16 cellular contexts compared by ENCODE assay signal in the genomic region with DNA sequence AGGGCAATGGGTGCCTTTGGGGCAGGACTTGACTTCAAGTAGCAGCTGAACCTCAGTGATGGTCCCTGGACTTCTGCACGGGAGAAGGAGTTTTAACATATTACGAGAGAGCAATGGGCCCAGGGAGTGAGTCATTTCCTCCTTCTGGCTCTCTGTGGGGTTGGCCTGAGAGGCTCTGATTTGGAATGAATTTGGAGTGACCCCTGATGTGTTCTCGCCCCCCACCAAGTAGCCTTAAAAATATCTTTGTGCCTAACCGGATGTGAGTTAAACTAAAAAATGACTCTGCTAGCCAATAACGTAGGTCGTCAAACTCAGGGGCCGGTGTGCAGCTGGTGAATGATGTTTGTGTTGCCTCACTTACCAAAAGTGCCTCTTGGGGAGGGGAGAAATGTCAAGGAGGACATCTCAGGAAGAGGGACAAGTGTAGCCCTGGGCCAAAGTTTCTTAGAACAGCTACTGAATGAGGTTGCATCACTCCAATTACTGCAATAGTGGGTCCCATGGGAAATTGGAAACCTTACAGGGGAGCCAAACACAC.
DNase-seq lines count a peak whose midpoint lies in the region; ATAC-seq, FAIRE-seq and TF ChIP-seq lines count a peak whose summit lies in the region.
"Had no signal": no experiment of that assay in that cellular context is flagged by ENCODE, and none has a peak within 500 bp of the region (broad histone marks: within the 10 kb centered on the region; RNA-seq: fewer than 3 reads in every experiment).

No MANE protein-coding gene starts in this region.

- H3K36me3 Mint-ChIP-seq in activated T-helper 1 cell treated with anti-CD3 and anti-CD28 coated beads, Interleukin-12 subunit alpha, Interleukin-12 subunit beta, Interleukin-2, Interleukin-4 antibody, amounts not matched to agents 30 ng/mL and 10 ng/mL and 1 ng/mL, durations not matched to agents 14 hours and 24 hours and 36 hours (ENCODE audit: low read depth): no peaks in the 10 kb centered on the region
- H3K36me3 Mint-ChIP-seq: naive thymus-derived CD4-positive, alpha-beta T cell had no signal

- peak; percentile 16 for ATAC-seq in omental fat pad (ENCODE audit: low FRiP score)
- ATAC-seq in GM18517 (IDR thresholded peaks at IDR 0.05; ENCODE audit: unreplicated experiment): no peak
- ATAC-seq: naive thymus-derived CD4-positive, alpha-beta T cell had no signal

- no peak overlapping the region for H3K4me3 Mint-ChIP-seq in activated T-helper 1 cell treated with anti-CD3 and anti-CD28 coated beads, Interleukin-12 subunit alpha, Interleukin-12 subunit beta, Interleukin-2, Interleukin-4 antibody, amounts not matched to agents 30 ng/mL and 10 ng/mL and 1 ng/mL, durations not matched to agents 14 hours and 24 hours and 36 hours
- H3K4me3 Mint-ChIP-seq: B cell; naive thymus-derived CD4-positive, alpha-beta T cell had no signal

- H3K9ac ChIP-seq in SK-N-MC (ENCODE audit: insufficient read length): no peak overlapping the region

- H3K4me3 ChIP-seq in SK-N-MC (no peak overlapping the region), fibroblast of pulmonary artery (replicated peaks; ENCODE audit: low read depth, low read length) (no peak overlapping the region)

- no peak overlapping the region for H3K27ac Mint-ChIP-seq in activated T-helper 1 cell treated with anti-CD3 and anti-CD28 coated beads, Interleukin-12 subunit alpha, Interleukin-12 subunit beta, Interleukin-2, Interleukin-4 antibody, amounts not matched to agents 30 ng/mL and 10 ng/mL and 1 ng/mL, durations not matched to agents 14 hours and 24 hours and 36 hours
- H3K27ac Mint-ChIP-seq: B cell; naive thymus-derived CD4-positive, alpha-beta T cell had no signal

- no peaks in the 10 kb centered on the region for H3K36me3 ChIP-seq in SK-N-MC (ENCODE audit: insufficient read depth, low read length)

- DNase-seq in ELR (ENCODE audit: low read depth) (peak; percentile 72), SK-N-MC (ENCODE audit: low read depth, low spot score) (peak; percentile 1), fibroblast of pulmonary artery (ENCODE audit: low read depth) (peak; percentile 80), omental fat pad (ENCODE audit: low spot score) (no peak), HTR-8/SVneo (ENCODE audit: insufficient read length, low spot score) (no peak), frontal cortex (ENCODE audit: low spot score in 2 of 2) (no peak)
- DNase-seq in activated T-helper 1 cell treated with anti-CD3 and anti-CD28 coated beads, Interleukin-12 subunit alpha, Interleukin-12 subunit beta, Interleukin-2, Interleukin-4 antibody, amounts not matched to agents 30 ng/mL and 10 ng/mL and 1 ng/mL, durations not matched to agents 14 hours and 24 hours and 36 hours (ENCODE audit: low spot score): no peak
- DNase-seq: activated CD4-positive, CD25-positive, alpha-beta regulatory T cell treated with anti-CD3 and anti-CD28 coated beads, Interleukin-2, amount 50 U/mL, for 72 hours; activated T-cell treated with anti-CD3 and anti-CD28 coated beads, Interleukin-2, amount 50 U/mL, for 48 hours; anterior cingulate cortex; naive thymus-derived CD4-positive, alpha-beta T cell had no signal

- H3K27ac ChIP-seq in SK-N-MC: no peak overlapping the region
- H3K27ac ChIP-seq: epithelial cell of prostate had no signal

- no peak for FAIRE-seq in HTR-8/SVneo (lab: Jason Lieb, UNC)
- FAIRE-seq in frontal cortex (lab: Jason Lieb, UNC): no peak
- FAIRE-seq: G401.6, GM18507 had no signal

- H3K9me3 Mint-ChIP-seq in activated T-helper 1 cell treated with anti-CD3 and anti-CD28 coated beads, Interleukin-12 subunit alpha, Interleukin-12 subunit beta, Interleukin-2, Interleukin-4 antibody, amounts not matched to agents 30 ng/mL and 10 ng/mL and 1 ng/mL, durations not matched to agents 14 hours and 24 hours and 36 hours: peaks cover 14% of the 10 kb centered on the region

- H3K27me3 Mint-ChIP-seq in activated T-helper 1 cell treated with anti-CD3 and anti-CD28 coated beads, Interleukin-12 subunit alpha, Interleukin-12 subunit beta, Interleukin-2, Interleukin-4 antibody, amounts not matched to agents 30 ng/mL and 10 ng/mL and 1 ng/mL, durations not matched to agents 14 hours and 24 hours and 36 hours (ENCODE audit: insufficient read depth): no peaks in the 10 kb centered on the region
- H3K27me3 Mint-ChIP-seq: B cell; naive thymus-derived CD4-positive, alpha-beta T cell had no signal

- intact Hi-C loops in activated T-helper 1 cell treated with anti-CD3 and anti-CD28 coated beads, Interleukin-12 subunit alpha, Interleukin-12 subunit beta, Interleukin-2, Interleukin-4 antibody, amounts not matched to agents 30 ng/mL and 10 ng/mL and 1 ng/mL, durations not matched to agents 14 hours and 24 hours and 36 hours (cut with micrococcal nuclease): no loop called here

- H3K9me3 ChIP-seq in SK-N-MC (ENCODE audit: low read depth, low read length): no peaks in the 10 kb centered on the region

- no peaks in the 10 kb centered on the region for H3K4me1 Mint-ChIP-seq in activated T-helper 1 cell treated with anti-CD3 and anti-CD28 coated beads, Interleukin-12 subunit alpha, Interleukin-12 subunit beta, Interleukin-2, Interleukin-4 antibody, amounts not matched to agents 30 ng/mL and 10 ng/mL and 1 ng/mL, durations not matched to agents 14 hours and 24 hours and 36 hours (ENCODE audit: low read depth)
- H3K4me1 Mint-ChIP-seq: B cell; naive thymus-derived CD4-positive, alpha-beta T cell had no signal

- TF ChIP-seq CTCF in fibroblast of pulmonary artery (IDR thresholded peaks at IDR 0.05; ENCODE audit: low read length, missing control alignments) (no peak), omental fat pad (IDR thresholded peaks at IDR 0.05) (no peak)

Comparison
In these comparisons a context has a peak if more than half of its experiments do, and no peak if none do; other contexts are left out.
1. DNase-seq: peak in ELR (single experiment), SK-N-MC (single experiment) and fibroblast of pulmonary artery (single experiment); none in omental fat pad (single experiment), HTR-8/SVneo (single experiment), frontal cortex (0 of 2) and activated T-helper 1 cell treated with anti-CD3 and anti-CD28 coated beads, Interleukin-12 subunit alpha, Interleukin-12 subunit beta, Interleukin-2, Interleukin-4 antibody, amounts not matched to agents 30 ng/mL and 10 ng/mL and 1 ng/mL, durations not matched to agents 14 hours and 24 hours and 36 hours (single experiment).